ENCODE assay signal across 32 cellular contexts in the genomic region with DNA sequence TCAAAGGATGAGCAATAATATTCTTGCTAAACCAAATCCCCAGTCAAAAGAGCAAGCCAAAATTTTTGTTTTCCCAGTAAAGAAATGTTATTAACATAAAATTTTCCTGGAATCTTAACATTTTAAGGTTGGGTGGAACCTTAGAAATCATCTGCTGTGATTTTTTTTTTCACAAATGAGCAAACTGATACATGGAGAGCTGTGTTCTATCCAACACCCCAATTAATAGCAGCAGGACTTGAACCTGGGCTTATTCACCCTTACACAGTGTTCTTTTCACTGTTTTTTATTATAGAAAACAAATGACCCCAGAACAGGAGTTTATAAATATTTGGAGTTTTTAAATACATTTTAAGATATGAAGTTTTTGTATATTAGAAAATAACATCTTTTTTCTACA.
"Had no signal": no experiment of that assay in that cellular context is flagged by ENCODE, and none has a peak within 500 bp of the region (broad histone marks: within the 10 kb centered on the region; RNA-seq: fewer than 3 reads in every experiment).

No MANE protein-coding gene starts in this region.

- H3K4me1 ChIP-seq: adrenal gland, ascending aorta, body of pancreas, breast epithelium had no signal

- H3K9me3 ChIP-seq: adrenal gland, body of pancreas had no signal

- H3K27ac ChIP-seq: adrenal gland, ascending aorta, body of pancreas, brain microvascular endothelial cell, breast epithelium, cardiac muscle cell had no signal

- ATAC-seq: activated naive CD4-positive, alpha-beta T cell treated with anti-CD3 and anti-CD28 coated beads, Interleukin-2, amount 50 U/mL, for 72 hours; activated naive CD8-positive, alpha-beta T cell treated with anti-CD3 and anti-CD28 coated beads, Interleukin-2, amount 50 U/mL, for 24 hours; activated T-cell treated with anti-CD3 and anti-CD28 coated beads, Interleukin-2, amount 50 U/mL, for 4 hours; activated T-cell treated with anti-CD3 and anti-CD28 coated beads, Interleukin-2, amount 50 U/mL, for 72 hours; activated T-helper 17 cell treated with anti-CD3 and anti-CD28 coated beads, Interleukin-2, amount 50 U/mL, for 72 hours; body of pancreas had no signal

- H3K4me3 ChIP-seq: adrenal gland, ascending aorta, body of pancreas, breast epithelium, cardiac muscle cell had no signal

- DNase-seq: activated effector memory CD4-positive, alpha-beta T cell treated with anti-CD3 and anti-CD28 coated beads, Interleukin-2, amount 50 U/mL, for 16 hours; activated effector memory CD4-positive, alpha-beta T cell treated with Interleukin-2 at 50 U/mL for 16 hours; activated gamma-delta T cell; activated gamma-delta T cell treated with Interleukin-2 at 50 U/mL for 16 hours; activated naive CD4-positive, alpha-beta T cell; activated naive CD4-positive, alpha-beta T cell treated with anti-CD3 and anti-CD28 coated beads for 36 hours; activated naive CD4-positive, alpha-beta T cell treated with anti-CD3 and anti-CD28 coated beads, Interleukin-2, amount 10 ng/mL, durations not matched to agents 7 days and 5 days; activated naive CD4-positive, alpha-beta T cell treated with anti-CD3 and anti-CD28 coated beads, Interleukin-2, amount 50 U/mL, for 16 hours; activated naive CD4-positive, alpha-beta T cell treated with Interleukin-2 at 50 U/mL for 16 hours; activated naive CD8-positive, alpha-beta T cell treated with anti-CD3 and anti-CD28 coated beads for 36 hours; activated naive CD8-positive, alpha-beta T cell treated with anti-CD3 and anti-CD28 coated beads, Interleukin-2, amount 10 ng/mL, durations not matched to agents 7 days and 5 days; activated naive CD8-positive, alpha-beta T cell treated with anti-CD3 and anti-CD28 coated beads, Interleukin-2, amount 50 U/mL, for 24 hours; activated T-cell treated with anti-CD3 and anti-CD28 coated beads, Interleukin-2, amount 50 U/mL, for 1 hour; activated T-cell treated with anti-CD3 and anti-CD28 coated beads, Interleukin-2, amount 50 U/mL, for 24 hours; activated T-cell treated with anti-CD3 and anti-CD28 coated beads, Interleukin-2, amount 50 U/mL, for 4 hours; activated T-cell treated with anti-CD3 and anti-CD28 coated beads, Interleukin-2, amount 50 U/mL, for 48 hours; activated T-cell treated with anti-CD3 and anti-CD28 coated beads, Interleukin-2, amount 50 U/mL, for 72 hours; adrenal gland; amniotic stem cell; amygdala; anterior cingulate cortex; aorta; body of pancreas; brain microvascular endothelial cell; caudate nucleus; central memory CD4-positive, alpha-beta T cell; cerebellar nuclear complex had no signal

- H3K36me3 ChIP-seq: adrenal gland, ascending aorta, brain microvascular endothelial cell, breast epithelium, cardiac muscle cell had no signal

- H3K27me3 ChIP-seq: adrenal gland, ascending aorta, body of pancreas, brain microvascular endothelial cell, breast epithelium, cardiac muscle cell had no signal
